ENCODE assay signal across 20 cellular contexts in the genomic region with DNA sequence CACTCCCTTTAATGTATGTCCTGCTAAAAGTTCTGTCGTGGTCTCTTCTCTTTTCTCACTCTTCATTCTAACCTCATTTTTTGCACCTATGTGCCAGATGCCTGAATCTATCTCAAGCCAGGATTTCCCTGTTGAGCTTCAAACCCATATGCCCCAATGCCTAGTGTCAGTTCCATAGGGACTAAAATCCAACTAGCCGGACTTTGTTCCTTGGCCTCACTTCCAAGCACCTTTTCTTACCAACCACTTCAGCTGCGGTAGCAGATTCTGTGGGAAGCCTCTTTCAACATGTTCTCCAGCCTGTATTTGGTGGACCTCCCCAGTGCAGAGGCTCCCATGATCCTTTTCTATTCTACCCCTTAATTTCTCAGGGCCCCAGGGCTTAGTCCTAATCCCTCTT. TPM values are rescaled to one million over a fixed set of nuclear protein-coding genes. Genes with fewer than 3 reads are reported as not detected.
DNase-seq lines count a peak whose midpoint lies in the region; ATAC-seq, FAIRE-seq and TF ChIP-seq lines count a peak whose summit lies in the region.
"Had no signal": no experiment of that assay in that cellular context is flagged by ENCODE, and none has a peak within 500 bp of the region (broad histone marks: within the 10 kb centered on the region; RNA-seq: fewer than 3 reads in every experiment).

No MANE protein-coding gene starts in this region.

- no peak overlapping the region for H3K4me3 Mint-ChIP-seq in Calu3 (ENCODE audit: low read depth, unreplicated experiment)
- H3K4me3 Mint-ChIP-seq in activated T-helper 17 cell treated with anti-CD3 and anti-CD28 coated beads, Interleukin-2, amount 50 U/mL, for 72 hours: no peak overlapping the region
- H3K4me3 Mint-ChIP-seq: CD4-positive, CD25-positive, alpha-beta regulatory T cell; H9 had no signal

- no peak for FAIRE-seq in small intestine (lab: Jason Lieb, UNC)
- FAIRE-seq: A549, GM12878, GM18507 had no signal

- DNase-seq in Calu3: no peak
- peak; percentile 82 for DNase-seq in small intestine
- no peak for DNase-seq in foreskin fibroblast
- no peak for DNase-seq in substantia nigra (lab: John Stamatoyannopoulos, UW)
- no peak for DNase-seq in DMS153 (lab: John Stamatoyannopoulos, UW)
- DNase-seq: BE2C; CD4-positive, CD25-positive, alpha-beta regulatory T cell; DMS 273 treated with DMSO at 0.1 percent for 48 hours; DMS79; GOT3; H9 had no signal

- intact Hi-C loops in Calu3 (cut with micrococcal nuclease; ENCODE audit: unreplicated experiment): no loop called here

- CTCF ChIA-PET in Calu3 (lab: Charles Lee): no interaction called here

- H3K9me3 ChIP-seq in liver (ENCODE audit: control insufficient read depth in 4 of 4, low read length in 3 of 4) (no peaks in the 10 kb centered on the region), small intestine (ENCODE audit: control insufficient read depth, low read depth) (no peaks in the 10 kb centered on the region)
- H3K9me3 ChIP-seq: A549, BE2C had no signal

- H3K4me3 ChIP-seq in liver (ENCODE audit: low read depth in 1 of 3, low read length in 3 of 3): no peak overlapping the region
- no peak overlapping the region for H3K4me3 ChIP-seq in small intestine (ENCODE audit: low read depth in 1 of 2, low read length in 2 of 2)
- no peak overlapping the region for H3K4me3 ChIP-seq in foreskin fibroblast (ENCODE audit: low read depth in 1 of 2, low read length in 2 of 2)
- H3K4me3 ChIP-seq: A549, GM12878 had no signal

- peaks cover 9% of the 10 kb centered on the region for H3K36me3 Mint-ChIP-seq in Calu3 (ENCODE audit: insufficient read depth, unreplicated experiment)
- H3K36me3 Mint-ChIP-seq in activated T-helper 17 cell treated with anti-CD3 and anti-CD28 coated beads, Interleukin-2, amount 50 U/mL, for 72 hours (ENCODE audit: low read depth): no peaks in the 10 kb centered on the region
- H3K36me3 Mint-ChIP-seq: CD4-positive, CD25-positive, alpha-beta regulatory T cell had no signal

- H3K4me1 Mint-ChIP-seq in Calu3 (ENCODE audit: low read depth, unreplicated experiment): peaks cover 46% of the 10 kb centered on the region
- peaks cover 5% of the 10 kb centered on the region for H3K4me1 Mint-ChIP-seq in activated T-helper 17 cell treated with anti-CD3 and anti-CD28 coated beads, Interleukin-2, amount 50 U/mL, for 72 hours

- BruUV-seq in Calu3 (replicated peaks; lab: Mats Ljungman, UMichigan): no TSS peak

- no peaks in the 10 kb centered on the region for H3K9me3 Mint-ChIP-seq in Calu3 (ENCODE audit: low read depth, unreplicated experiment)
- no peaks in the 10 kb centered on the region for H3K9me3 Mint-ChIP-seq in activated T-helper 17 cell treated with anti-CD3 and anti-CD28 coated beads, Interleukin-2, amount 50 U/mL, for 72 hours
- H3K9me3 Mint-ChIP-seq: H9 had no signal

- 38% methylated on average over 3 of the region's 3 CpGs for WGBS in liver
- 72 to 81% (median 81%) methylated on average over 3 of the region's 3 CpGs for WGBS in small intestine, 3 donors

- H3K36me3 ChIP-seq in liver (ENCODE audit: control insufficient read depth in 4 of 4, insufficient read depth in 3 of 4, low read depth in 1 of 4, low read length in 3 of 4) (no peaks in the 10 kb centered on the region), small intestine (ENCODE audit: control insufficient read depth in 2 of 2, insufficient read depth in 2 of 2, low read length in 2 of 2) (no peaks in the 10 kb centered on the region)
- H3K36me3 ChIP-seq: BE2C had no signal

- no peak for TF ChIP-seq RAD21 in liver (IDR thresholded peaks at IDR 0.05)

- H3K4me1 ChIP-seq in liver (ENCODE audit: control insufficient read depth in 4 of 4, insufficient read depth in 4 of 4, low read length in 3 of 4) (peaks cover 0 to 30% (median 26%) of the 10 kb centered on the region in 4 donors), small intestine (ENCODE audit: control insufficient read depth in 2 of 2, insufficient read depth in 1 of 2, low read depth in 1 of 2, low read length in 1 of 2) (peaks cover 2 to 5% of the 10 kb centered on the region in 2 donors)
- H3K4me1 ChIP-seq: A549, BE2C had no signal

- no peaks in the 10 kb centered on the region for H3K27me3 Mint-ChIP-seq in Calu3 (ENCODE audit: unreplicated experiment)
- peaks cover 16% of the 10 kb centered on the region for H3K27me3 Mint-ChIP-seq in activated T-helper 17 cell treated with anti-CD3 and anti-CD28 coated beads, Interleukin-2, amount 50 U/mL, for 72 hours

- TF ChIP-seq CTCF in Calu3 (IDR thresholded peaks at IDR 0.05; ENCODE audit: unreplicated experiment): no peak
- no peak for TF ChIP-seq CTCF in liver (IDR thresholded peaks at IDR 0.05; ENCODE audit: low read depth, low read length, missing input control)
- TF ChIP-seq CTCF in foreskin fibroblast (IDR thresholded peaks at IDR 0.05; ENCODE audit: low read depth, low read length): no peak

- H3K27ac Mint-ChIP-seq in Calu3 (ENCODE audit: unreplicated experiment): peak overlapping the region; percentile 9
- peak overlapping the region; percentile 7 for H3K27ac Mint-ChIP-seq in activated T-helper 17 cell treated with anti-CD3 and anti-CD28 coated beads, Interleukin-2, amount 50 U/mL, for 72 hours
- H3K27ac Mint-ChIP-seq: H9 had no signal

- peak overlapping the region in 1 of 2 donors; percentile 54 for H3K9ac ChIP-seq in liver (ENCODE audit: low read depth in 1 of 2, low read length in 2 of 2)

- no peak for ATAC-seq in activated T-helper 17 cell treated with anti-CD3 and anti-CD28 coated beads, Interleukin-2, amount 50 U/mL, for 72 hours (replicated peaks)
- ATAC-seq in HG03280 (IDR thresholded peaks at IDR 0.05; ENCODE audit: unreplicated experiment): no peak
- ATAC-seq: A549, GM12878 had no signal

- H3K27ac ChIP-seq in liver (ENCODE audit: low read depth in 1 of 2, low read length in 2 of 2): peak overlapping the region; percentile 90 to 98
- H3K27ac ChIP-seq in small intestine (ENCODE audit: low read depth in 1 of 2, low read length in 1 of 2): no peak overlapping the region
- no peak overlapping the region for H3K27ac ChIP-seq in substantia nigra (ENCODE audit: low read depth, low read length, poor library complexity, severe bottlenecking)
- H3K27ac ChIP-seq: A549 had no signal

- H3K27me3 ChIP-seq in liver (ENCODE audit: control insufficient read depth in 4 of 4, insufficient read depth in 4 of 4, low read length in 3 of 4): no peaks in the 10 kb centered on the region
- no peaks in the 10 kb centered on the region for H3K27me3 ChIP-seq in small intestine (ENCODE audit: control insufficient read depth in 2 of 2, insufficient read depth in 2 of 2, low read length in 2 of 2)
- H3K27me3 ChIP-seq: BE2C had no signal

TF ChIP-seq in liver, 16 proteins besides CTCF, POLR2A, EP300 and RAD21 (continues in another document):
- TF ChIP-seq HNF4G (IDR thresholded peaks at IDR 0.05) (peak; percentile 61), ZBTB33 (IDR thresholded peaks at IDR 0.05) (no peak), TAF1 (conservative IDR thresholded peaks at IDR 0.05) (no peak), FOXA1 (IDR thresholded peaks at IDR 0.05) (no peak), FOXA2 (IDR thresholded peaks at IDR 0.05) (no peak), RXRA (IDR thresholded peaks at IDR 0.05) (peak in 1 of 2 donors; percentile 4), JUND (IDR thresholded peaks at IDR 0.05) (no peak), NR2F2 (IDR thresholded peaks at IDR 0.05) (no peak)
- TF ChIP-seq, protein P1, sequence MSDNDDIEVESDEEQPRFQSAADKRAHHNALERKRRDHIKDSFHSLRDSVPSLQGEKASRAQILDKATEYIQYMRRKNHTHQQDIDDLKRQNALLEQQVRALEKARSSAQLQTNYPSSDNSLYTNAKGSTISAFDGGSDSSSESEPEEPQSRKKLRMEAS (IDR thresholded peaks at IDR 0.05): no peak
- TF ChIP-seq, protein P2, sequence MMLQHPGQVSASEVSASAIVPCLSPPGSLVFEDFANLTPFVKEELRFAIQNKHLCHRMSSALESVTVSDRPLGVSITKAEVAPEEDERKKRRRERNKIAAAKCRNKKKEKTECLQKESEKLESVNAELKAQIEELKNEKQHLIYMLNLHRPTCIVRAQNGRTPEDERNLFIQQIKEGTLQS (IDR thresholded peaks at IDR 0.05): no peak

RNA-seq across cellular contexts. Expression of gene C9orf57, which starts 17.5 kb away (rescaled TPM):
- total RNA-seq in Calu3 (2022) (not detected in 2 replicates), liver (not detected)
- total RNA-seq in activated T-helper 17 cell treated with anti-CD3 and anti-CD28 coated beads, Interleukin-2, amount 50 U/mL, for 72 hours: not detected
- polyA plus RNA-seq in liver (not detected), small intestine (not detected)
- total RNA-seq: CD4-positive, CD25-positive, alpha-beta regulatory T cell; G401; GM12878; H9; HT-29 had no signal
- polyA plus RNA-seq: A549; AG04450; CD4-positive, CD25-positive, alpha-beta regulatory T cell had no signal

Comparison
In these comparisons a context has a peak if more than half of its experiments do, and no peak if none do; other contexts are left out.
1. H3K27ac ChIP-seq: peak in liver (2 of 2); none in small intestine (0 of 2) and substantia nigra (single experiment).